25 cellular contexts compared by ENCODE assay signal in the genomic region with DNA sequence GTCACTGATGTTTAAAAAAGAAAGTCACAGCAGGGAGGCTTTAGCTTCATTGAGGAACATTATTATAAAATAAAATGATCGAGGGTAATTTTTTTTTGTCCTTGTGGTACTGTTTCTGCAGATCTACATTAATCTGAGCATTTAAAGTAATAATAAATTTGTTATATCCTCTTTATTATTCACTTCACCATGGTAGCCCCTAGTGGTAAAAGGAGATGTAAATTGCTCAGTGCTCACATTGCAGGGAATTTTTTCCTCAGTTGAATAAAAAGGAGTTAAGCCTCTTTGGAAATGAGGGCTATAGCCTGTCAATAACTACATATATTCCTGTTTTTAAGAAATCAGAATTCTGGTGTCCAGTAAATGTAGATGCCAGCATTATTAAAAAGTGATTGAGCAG.
DNase-seq lines count a peak whose midpoint lies in the region; ATAC-seq and TF ChIP-seq lines count a peak whose summit lies in the region.
"Had no signal": no experiment of that assay in that cellular context is flagged by ENCODE, and none has a peak within 500 bp of the region (broad histone marks: within the 10 kb centered on the region; RNA-seq: fewer than 3 reads in every experiment).

No MANE protein-coding gene starts in this region.

- no peaks in the 10 kb centered on the region for H3K9me1 ChIP-seq in IMR-90 (ENCODE audit: insufficient read depth, low read length)

- H3K18ac ChIP-seq in IMR-90 (ENCODE audit: low read depth, low read length) = no peak overlapping the region

- CTCF ChIA-PET in IMR-90 (lab: Yijun Ruan, JAX) = interaction anchor here (0.7 to 1.1 kb wide), 3 partner anchors 9 to 84 kb away, joined by 3 to 5 read pairs (median 3); no protein-coding TSS in a partner anchor

- H2AK9ac ChIP-seq in IMR-90 (replicated peaks; ENCODE audit: low read depth, low read length, poor library complexity) = no peak overlapping the region

- POLR2A ChIA-PET in IMR-90 (lab: Charles Lee; ENCODE audit: unreplicated experiment) = no interaction called here

- no peak overlapping the region for H3K56ac ChIP-seq in IMR-90 (ENCODE audit: extremely low read depth, insufficient read depth, low read length)

- in situ Hi-C loops in IMR-90 (cut with MboI; ENCODE audit: low sequenced_read_pairs) = no loop called here

- no peak overlapping the region for H3K4me3 Mint-ChIP-seq in chondrocyte (ENCODE audit: unreplicated experiment)
- H3K4me3 Mint-ChIP-seq: CD4-positive, alpha-beta T cell; naive thymus-derived CD4-positive, alpha-beta T cell; T-helper 2 cell treated with Interferon-gamma antibody and Interleukin-4, amounts not matched to agents 5 μg/mL and 100 μg/mL, for 36 hours had no signal

- no peaks in the 10 kb centered on the region for H3K36me3 ChIP-seq in IMR-90 (ENCODE audit: control insufficient read depth, insufficient read depth, low read length)
- H3K36me3 ChIP-seq in kidney epithelial cell (ENCODE audit: control insufficient read depth, insufficient read depth, low read length) = no peaks in the 10 kb centered on the region
- H3K36me3 ChIP-seq: cardiac muscle cell, sigmoid colon, suprapubic skin had no signal

- ATAC-seq in IMR-90 (ENCODE audit: low read depth) = 0 out of 2 replicates have a peak, but pooled peaks have one; percentile 48
- ATAC-seq in HG03097 (IDR thresholded peaks at IDR 0.05; ENCODE audit: low FRiP score, unreplicated experiment) = no peak
- ATAC-seq: left cardiac atrium; naive thymus-derived CD4-positive, alpha-beta T cell; Panc1 had no signal

- H3K36me3 Mint-ChIP-seq in chondrocyte (ENCODE audit: low read depth) = no peaks in the 10 kb centered on the region
- H3K36me3 Mint-ChIP-seq: naive thymus-derived CD4-positive, alpha-beta T cell had no signal

- no peak overlapping the region for H3K23ac ChIP-seq in IMR-90 (ENCODE audit: low read depth, low read length)

- intact Hi-C loops in IMR-90 (cut with micrococcal nuclease) = loop anchor here (2.0 kb wide), 1 partner anchor 84 kb away; no protein-coding TSS in a partner anchor

- no peak overlapping the region for H3K9ac ChIP-seq in IMR-90 (ENCODE audit: low read depth, low read length)
- H3K9ac ChIP-seq: parathyroid adenoma had no signal

- dilution Hi-C loops in IMR-90 (cut with HindIII; ENCODE audit: low sequenced_read_pairs, unreplicated experiment) = no loop called here

- peak; percentile 25; the same call in 1 of the 2 replicates for TF ChIP-seq RAD21 in IMR-90 (IDR thresholded peaks at IDR 0.05; ENCODE audit: low read length)

- H3K27me3 ChIP-seq in IMR-90 (ENCODE audit: control insufficient read depth, insufficient read depth, low read length) (peaks cover 32% of the 10 kb centered on the region), kidney epithelial cell (ENCODE audit: control insufficient read depth, insufficient read depth, low read length) (peaks cover 6% of the 10 kb centered on the region)

- H3K4me1 Mint-ChIP-seq in chondrocyte (ENCODE audit: low read depth) = no peaks in the 10 kb centered on the region
- H3K4me1 Mint-ChIP-seq: naive thymus-derived CD4-positive, alpha-beta T cell had no signal

- no peak overlapping the region for H3K14ac ChIP-seq in IMR-90 (replicated peaks; ENCODE audit: low read depth, low read length)

- no peak overlapping the region for H2BK15ac ChIP-seq in IMR-90 (ENCODE audit: low read depth, low read length)

- WGBS in IMR-90 (ENCODE audit: extremely low coverage in 2 of 2, insufficient read length in 1 of 2), 2 experiments = no CpG with 5 or more reads among the region's 1 CpG

- H3K9me3 ChIP-seq in IMR-90 (ENCODE audit: control insufficient read depth, insufficient read depth, low read length) = no peaks in the 10 kb centered on the region
- H3K9me3 ChIP-seq: sigmoid colon, suprapubic skin had no signal

- no TSS peak for BruUV-seq in IMR-90 (replicated peaks; lab: Mats Ljungman, UMichigan)

- no peak overlapping the region for H2BK20ac ChIP-seq in IMR-90 (ENCODE audit: low read depth, low read length)

- H3K4me3 ChIP-seq in IMR-90 (ENCODE audit: insufficient read depth, low read depth, low read length) (no peak overlapping the region), kidney epithelial cell (ENCODE audit: low read depth, low read length) (no peak overlapping the region)
- H3K4me3 ChIP-seq: cardiac muscle cell, sigmoid colon, suprapubic skin had no signal

- H3K4me1 ChIP-seq in IMR-90 (ENCODE audit: control insufficient read depth, insufficient read depth, low read length) = no peaks in the 10 kb centered on the region
- H3K4me1 ChIP-seq: parathyroid adenoma, sigmoid colon, suprapubic skin had no signal

- peaks cover 70% of the 10 kb centered on the region for H3K27me3 Mint-ChIP-seq in chondrocyte (ENCODE audit: low read depth)

- H3K79me1 ChIP-seq in IMR-90 (ENCODE audit: low read depth in 1 of 2, low read length in 2 of 2) = no peaks in the 10 kb centered on the region

- no peak overlapping the region for H2AFZ ChIP-seq in IMR-90 (replicated peaks; ENCODE audit: low read length, poor library complexity)
- H2AFZ ChIP-seq: parathyroid adenoma had no signal

- H4K91ac ChIP-seq in IMR-90 (ENCODE audit: insufficient read depth, low read depth, low read length) = no peak overlapping the region

- no peak for TF ChIP-seq POLR2A in IMR-90 (IDR thresholded peaks at IDR 0.05; ENCODE audit: low read depth, low read length)

- DNase-seq in IMR-90 (peak; percentile 24), chondrocyte (ENCODE audit: low spot score) (no peak), kidney epithelial cell (ENCODE audit: low read depth) (no peak), occipital lobe (lab: John Stamatoyannopoulos, UW) (no peak), NCI-H187 (lab: John Stamatoyannopoulos, UW) (no peak)
- no peak for DNase-seq in effector CD4-positive, alpha-beta T cell
- DNase-seq: activated CD8-positive, alpha-beta memory T cell treated with anti-CD3 and anti-CD28 coated beads, Interleukin-2, amount 50 U/mL, for 48 hours; activated effector memory CD4-positive, alpha-beta T cell treated with anti-CD3 and anti-CD28 coated beads, Interleukin-2, amount 50 U/mL, for 16 hours; CD4-positive, alpha-beta T cell; dermis blood vessel endothelial cell; DMS79 treated with DMSO at 0.1 percent for 48 hours; left cardiac atrium; mesendoderm; naive thymus-derived CD4-positive, alpha-beta T cell; NCI-H1694; NCI-H748 treated with DMSO at 0.1 percent for 48 hours; sigmoid colon had no signal

- no peak overlapping the region for H2AK5ac ChIP-seq in IMR-90 (ENCODE audit: low read depth, low read length)

- no peaks in the 10 kb centered on the region for H3K9me3 Mint-ChIP-seq in chondrocyte (ENCODE audit: low read depth)
- H3K9me3 Mint-ChIP-seq: CD4-positive, alpha-beta T cell; naive thymus-derived CD4-positive, alpha-beta T cell; T-helper 2 cell treated with Interferon-gamma antibody and Interleukin-4, amounts not matched to agents 5 μg/mL and 100 μg/mL, for 36 hours had no signal

- no peak overlapping the region for H2BK5ac ChIP-seq in IMR-90 (ENCODE audit: low read depth, low read length, poor library complexity, severe bottlenecking)

- H2BK120ac ChIP-seq in IMR-90 (ENCODE audit: low read depth, low read length) = no peak overlapping the region

- H4K20me1 ChIP-seq in IMR-90 (ENCODE audit: insufficient read depth, low read length) = no peaks in the 10 kb centered on the region

- no peak overlapping the region for H4K8ac ChIP-seq in IMR-90 (ENCODE audit: low read depth in 2 of 2, low read length in 2 of 2)

- no peak overlapping the region for H3K4me2 ChIP-seq in IMR-90 (ENCODE audit: low read depth, low read length)

- no peak overlapping the region for H3K4ac ChIP-seq in IMR-90 (ENCODE audit: low read depth, low read length)

- H3K27ac Mint-ChIP-seq in chondrocyte (ENCODE audit: unreplicated experiment) = no peak overlapping the region
- H3K27ac Mint-ChIP-seq: CD4-positive, alpha-beta T cell; naive thymus-derived CD4-positive, alpha-beta T cell; T-helper 2 cell treated with Interferon-gamma antibody and Interleukin-4, amounts not matched to agents 5 μg/mL and 100 μg/mL, for 36 hours had no signal

- H3K27ac ChIP-seq in C4-2B (no peak overlapping the region), IMR-90 (ENCODE audit: insufficient read depth, low read length) (no peak overlapping the region)
- H3K27ac ChIP-seq: cardiac muscle cell, epithelial cell of prostate, parathyroid adenoma, sigmoid colon, suprapubic skin had no signal

- TF ChIP-seq CTCF in C4-2B (conservative IDR thresholded peaks at IDR 0.05) = peak; percentile 15
- peak; percentile 41; the same call in 1 of the 2 replicates for TF ChIP-seq CTCF in IMR-90 (conservative IDR thresholded peaks at IDR 0.05; ENCODE audit: low read depth, low read length)
- TF ChIP-seq CTCF in chondrocyte (IDR thresholded peaks at IDR 0.05) = peak; percentile 52
- peak; percentile 15 for TF ChIP-seq CTCF in kidney epithelial cell (IDR thresholded peaks at IDR 0.05; ENCODE audit: insufficient read depth, low read length, poor library complexity, severe bottlenecking)

- no peak overlapping the region for H4K5ac ChIP-seq in IMR-90 (ENCODE audit: low read depth, low read length)

TF ChIP-seq in IMR-90, 13 proteins besides CTCF, POLR2A, EP300 and RAD21:
- no peak for TF ChIP-seq BHLHE40 (IDR thresholded peaks at IDR 0.05; ENCODE audit: low read depth, low read length)
- TF ChIP-seq SMC3 (IDR thresholded peaks at IDR 0.05; ENCODE audit: low read depth, low read length) = peak; percentile 24; the same call in 1 of the 2 replicates
- TF ChIP-seq MAZ (IDR thresholded peaks at IDR 0.05; ENCODE audit: borderline replicate concordance, low read depth, low read length) = no peak
